1 cellular context compared by ENCODE assay signal in the genomic region with DNA sequence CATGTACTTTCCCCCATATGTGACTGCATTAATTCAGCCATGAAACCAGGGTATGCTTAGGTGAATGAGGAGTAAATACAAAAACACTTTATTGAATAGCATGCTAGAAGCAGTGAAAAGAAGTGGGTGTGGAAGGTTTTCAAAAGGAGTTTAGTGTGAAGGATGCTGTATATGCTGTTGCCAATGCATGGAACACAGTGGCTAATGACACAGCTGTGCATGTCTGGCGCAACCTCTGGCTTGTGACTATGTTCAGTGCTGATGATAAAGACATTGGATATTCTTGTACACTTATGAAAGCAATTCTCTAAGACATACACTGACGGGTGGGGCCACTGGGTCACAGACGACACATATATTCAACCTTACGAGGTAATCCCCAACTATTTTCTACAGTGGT.
TF ChIP-seq lines count a peak whose summit lies in the region.

No MANE protein-coding gene starts in this region.

TF ChIP-seq in A549, 52 proteins besides CTCF, POLR2A, EP300 and RAD21 (continued from another document):
- TF ChIP-seq, protein P1, sequence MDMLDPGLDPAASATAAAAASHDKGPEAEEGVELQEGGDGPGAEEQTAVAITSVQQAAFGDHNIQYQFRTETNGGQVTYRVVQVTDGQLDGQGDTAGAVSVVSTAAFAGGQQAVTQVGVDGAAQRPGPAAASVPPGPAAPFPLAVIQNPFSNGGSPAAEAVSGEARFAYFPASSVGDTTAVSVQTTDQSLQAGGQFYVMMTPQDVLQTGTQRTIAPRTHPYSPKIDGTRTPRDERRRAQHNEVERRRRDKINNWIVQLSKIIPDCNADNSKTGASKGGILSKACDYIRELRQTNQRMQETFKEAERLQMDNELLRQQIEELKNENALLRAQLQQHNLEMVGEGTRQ (IDR thresholded peaks at IDR 0.05) = no peak
- TF ChIP-seq RFX5 (IDR thresholded peaks at IDR 0.05) (no peak), HMGXB4 (CRISPR knock-in tag; IDR thresholded peaks at IDR 0.05; ENCODE audit: borderline replicate concordance) (no peak)
- TF ChIP-seq, protein P2, sequence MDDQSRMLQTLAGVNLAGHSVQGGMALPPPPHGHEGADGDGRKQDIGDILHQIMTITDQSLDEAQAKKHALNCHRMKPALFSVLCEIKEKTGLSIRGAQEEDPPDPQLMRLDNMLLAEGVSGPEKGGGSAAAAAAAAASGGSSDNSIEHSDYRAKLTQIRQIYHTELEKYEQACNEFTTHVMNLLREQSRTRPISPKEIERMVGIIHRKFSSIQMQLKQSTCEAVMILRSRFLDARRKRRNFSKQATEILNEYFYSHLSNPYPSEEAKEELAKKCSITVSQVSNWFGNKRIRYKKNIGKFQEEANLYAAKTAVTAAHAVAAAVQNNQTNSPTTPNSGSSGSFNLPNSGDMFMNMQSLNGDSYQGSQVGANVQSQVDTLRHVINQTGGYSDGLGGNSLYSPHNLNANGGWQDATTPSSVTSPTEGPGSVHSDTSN (IDR thresholded peaks at IDR 0.05) = no peak
TF ChIP-seq in A549: peak in this region for 0.
